Comparison of ENCODE assay signal across 9 cellular contexts in genomic region chr1:218259800-218260199, GRCh38. TPM values are rescaled to one million over a fixed set of nuclear protein-coding genes. Genes with fewer than 3 reads are reported as not detected.
DNase-seq lines count a peak whose midpoint lies in the region; ATAC-seq and TF ChIP-seq lines count a peak whose summit lies in the region.
"Had no signal": no experiment of that assay in that cellular context is flagged by ENCODE, and none has a peak within 500 bp of the region (broad histone marks: within the 10 kb centered on the region; RNA-seq: fewer than 3 reads in every experiment).

No MANE protein-coding gene starts in this region.

- H3K14ac ChIP-seq in neuronal stem cell (ENCODE audit: low read length): no peak overlapping the region

- peak; percentile 51 for TF ChIP-seq CTCF in neural crest cell (conservative IDR thresholded peaks at IDR 0.05)

- no peak overlapping the region for H2AFZ ChIP-seq in neuronal stem cell (ENCODE audit: low read length)
- H2AFZ ChIP-seq: parathyroid adenoma had no signal

- H3K4me1 ChIP-seq in SJCRH30: no peaks in the 10 kb centered on the region
- no peaks in the 10 kb centered on the region for H3K4me1 ChIP-seq in neuronal stem cell (ENCODE audit: control insufficient read depth in 2 of 2, insufficient read depth in 1 of 2, low read depth in 1 of 2, low read length in 2 of 2)
- H3K4me1 ChIP-seq: parathyroid adenoma had no signal

- H3K4me2 ChIP-seq in neuronal stem cell (ENCODE audit: insufficient read depth, low read length, poor library complexity, severe bottlenecking): no peak overlapping the region

- H3K79me1 ChIP-seq in neuronal stem cell (ENCODE audit: low read depth, low read length): no peaks in the 10 kb centered on the region

- no peak overlapping the region for H3K9ac ChIP-seq in neuronal stem cell (ENCODE audit: low read depth, low read length, poor library complexity)
- H3K9ac ChIP-seq: parathyroid adenoma had no signal

- no peaks in the 10 kb centered on the region for H3K36me3 Mint-ChIP-seq in neural crest cell (ENCODE audit: low read depth)

- H3K4ac ChIP-seq in neuronal stem cell (ENCODE audit: low read length): no peak overlapping the region

- no peak overlapping the region for H3K23ac ChIP-seq in neuronal stem cell (ENCODE audit: low read depth, low read length, poor library complexity)

- DNase-seq in NCI-H524 (lab: John Stamatoyannopoulos, UW) (peak; percentile 2 to 61), NCI-H524 treated with DMSO at 0.1 percent for 48 hours (lab: John Stamatoyannopoulos, UW) (no peak), SJCRH30 (peak; percentile 25 to 52), neural crest cell (ENCODE audit: low read depth, low spot score) (no peak), NOMO-1 (lab: John Stamatoyannopoulos, UW; ENCODE audit: unreplicated experiment in 2 of 2) (no peak), neuronal stem cell (ENCODE audit: low spot score) (no peak)

- H3K27me3 ChIP-seq in SJCRH30 (peaks cover 5% of the 10 kb centered on the region; the same call in 1 of the 2 replicates), neuronal stem cell (ENCODE audit: control insufficient read depth in 3 of 3, insufficient read depth in 3 of 3, low read depth in 1 of 3, low read length in 3 of 3) (no peaks in the 10 kb centered on the region)

- no peak overlapping the region for H3K4me3 Mint-ChIP-seq in neural crest cell

- H4K91ac ChIP-seq in neuronal stem cell (ENCODE audit: low read depth, low read length, poor library complexity): no peak overlapping the region

- H3K27me3 Mint-ChIP-seq in neural crest cell (ENCODE audit: low read depth): peaks cover 3% of the 10 kb centered on the region

- H2BK120ac ChIP-seq in neuronal stem cell (ENCODE audit: low read depth, low read length): no peak overlapping the region

- no peak overlapping the region for H3K18ac ChIP-seq in neuronal stem cell (ENCODE audit: low read length)

- no peak overlapping the region for H3K27ac Mint-ChIP-seq in neural crest cell (ENCODE audit: unreplicated experiment)

- no CpG with 5 or more reads among the region's 6 CpGs for WGBS in neuronal stem cell (ENCODE audit: extremely low coverage in 2 of 2, insufficient read length in 2 of 2, insufficient replicate concordance in 1 of 2), 2 donors

- H3K36me3 ChIP-seq in SJCRH30 (no peaks in the 10 kb centered on the region), neuronal stem cell (replicated peaks in 1 of 2; ENCODE audit: control insufficient read depth in 2 of 2, insufficient read depth in 2 of 2, low read length in 2 of 2) (no peaks in the 10 kb centered on the region)

- H3K27ac ChIP-seq in SJCRH30 (no peak overlapping the region), neuronal stem cell (replicated peaks; ENCODE audit: low read length) (no peak overlapping the region)
- H3K27ac ChIP-seq: parathyroid adenoma had no signal

- no peak overlapping the region for H2BK15ac ChIP-seq in neuronal stem cell (ENCODE audit: low read length)

- no peak overlapping the region for H2BK12ac ChIP-seq in neuronal stem cell (ENCODE audit: low read length)

- H3K4me3 ChIP-seq in SJCRH30 (no peak overlapping the region), neuronal stem cell (ENCODE audit: low read length in 2 of 2) (no peak overlapping the region)

- no peak overlapping the region for H2BK5ac ChIP-seq in neuronal stem cell (ENCODE audit: low read length)

- H2AK5ac ChIP-seq in neuronal stem cell (ENCODE audit: low read depth, low read length): no peak overlapping the region

- H3K9me3 Mint-ChIP-seq in neural crest cell: no peaks in the 10 kb centered on the region

- ATAC-seq in HG02981 (IDR thresholded peaks at IDR 0.05; ENCODE audit: unreplicated experiment) (peak; percentile 77), GM21515 (IDR thresholded peaks at IDR 0.05; ENCODE audit: unreplicated experiment) (no peak)

- no peaks in the 10 kb centered on the region for H3K4me1 Mint-ChIP-seq in neural crest cell

- H3K9me3 ChIP-seq in SJCRH30 (replicated peaks) (no peaks in the 10 kb centered on the region; the same call in 1 of the 2 replicates), neuronal stem cell (replicated peaks in 1 of 2; ENCODE audit: control insufficient read depth in 2 of 2, insufficient read depth in 1 of 2, low read depth in 1 of 2, low read length in 2 of 2) (no peaks in the 10 kb centered on the region)

- no peak overlapping the region for H4K8ac ChIP-seq in neuronal stem cell (ENCODE audit: low read depth, low read length)

RNA-seq across cellular contexts. Expression of gene RRP15, which starts 25.3 kb away (rescaled TPM):
- 16.9 and 26.0 TPM in 2 replicates for total RNA-seq in SJCRH30 (2014; rRNA removed; shearing (Covaris generic))
- total RNA-seq in neural crest cell: 34.9 and 35.2 TPM in 2 replicates
- 33.4 TPM for polyA plus RNA-seq in neuronal stem cell (2013, experiment 1 of 2)
- 34.8 TPM for polyA plus RNA-seq in neuronal stem cell (2013, experiment 2 of 2)

Comparison
In these comparisons a context has a peak if more than half of its experiments do, and no peak if none do; other contexts are left out.
1. DNase-seq: peak in NCI-H524 (2 of 2) and SJCRH30 (2 of 2); none in NCI-H524 treated with DMSO at 0.1 percent for 48 hours (single experiment), neural crest cell (single experiment), NOMO-1 (0 of 2) and neuronal stem cell (single experiment).